In genomic region chr17:73623247-73623646, GRCh38 we compare ENCODE assay signal across 17 cellular contexts. TPM values are rescaled to one million over a fixed set of nuclear protein-coding genes. Genes with fewer than 3 reads are reported as not detected.
"Had no signal": no experiment of that assay in that cellular context is flagged by ENCODE, and none has a peak within 500 bp of the region (broad histone marks: within the 10 kb centered on the region; RNA-seq: fewer than 3 reads in every experiment).

No MANE protein-coding gene starts in this region.

- H3K36me3 ChIP-seq: brain microvascular endothelial cell, sigmoid colon, suprapubic skin had no signal

- DNase-seq: activated CD4-positive, alpha-beta T cell treated with anti-CD3 and anti-CD28 coated beads, Interleukin-2, amount 50 U/mL, for 4 hours; activated effector memory CD4-positive, alpha-beta T cell treated with Interleukin-2 at 50 U/mL for 16 hours; activated T-cell treated with anti-CD3 and anti-CD28 coated beads, Interleukin-2, amount 50 U/mL, for 1 hour; amniotic stem cell; brain microvascular endothelial cell; dermis blood vessel endothelial cell; erythroblast; kidney glomerular epithelial cell; naive thymus-derived CD4-positive, alpha-beta T cell; psoas muscle; sigmoid colon; stimulated activated CD4-positive, alpha-beta T cell treated with anti-CD3 and anti-CD28 coated beads, Interleukin-12 subunit alpha, Interleukin-12 subunit beta, amount 100 ng/mL, for 4 hours; stimulated activated naive CD8-positive, alpha-beta T cell treated with anti-CD3 and anti-CD28 coated beads, Interleukin-15, Interleukin-2, amounts not matched to agents 100 U/mL and 50 U/mL, for 24 hours; T-helper 2 cell had no signal

- H3K4me1 ChIP-seq: sigmoid colon had no signal

- H3K27ac ChIP-seq: brain microvascular endothelial cell, hepatocyte, psoas muscle, sigmoid colon, suprapubic skin had no signal

- H3K4me3 ChIP-seq: hepatocyte, psoas muscle, sigmoid colon, suprapubic skin had no signal

- H3K27me3 Mint-ChIP-seq: activated naive CD4-positive, alpha-beta T cell treated with anti-CD3 and anti-CD28 coated beads, Interleukin-2, amount 50 U/mL, for 24 hours had no signal

- H2AFZ ChIP-seq: hepatocyte had no signal

- H3K4me2 ChIP-seq: hepatocyte had no signal

- H3K9me3 ChIP-seq: psoas muscle, sigmoid colon, suprapubic skin had no signal

- H3K4me3 Mint-ChIP-seq: activated naive CD4-positive, alpha-beta T cell treated with anti-CD3 and anti-CD28 coated beads, Interleukin-2, amount 50 U/mL, for 24 hours; naive thymus-derived CD4-positive, alpha-beta T cell had no signal

- H3K27me3 ChIP-seq: brain microvascular endothelial cell, hepatocyte, sigmoid colon, suprapubic skin had no signal

- H3K79me2 ChIP-seq: hepatocyte had no signal

- H3K27ac Mint-ChIP-seq: activated naive CD4-positive, alpha-beta T cell treated with anti-CD3 and anti-CD28 coated beads, Interleukin-2, amount 50 U/mL, for 24 hours had no signal

RNA-seq across cellular contexts. Expression of gene SDK2, which starts 21.0 kb away (rescaled TPM):
- total RNA-seq: dermis blood vessel endothelial cell had no signal
